Comparison of ENCODE assay signal across 8 cellular contexts in genomic region chr5:87120518-87121314, GRCh38.
DNase-seq lines count a peak whose midpoint lies in the region; ATAC-seq, FAIRE-seq and TF ChIP-seq lines count a peak whose summit lies in the region.

No MANE protein-coding gene starts in this region.

- H3K27me3 Mint-ChIP-seq in CD8-positive, alpha-beta T cell (ENCODE audit: low read depth): no peaks in the 10 kb centered on the region
- H3K27me3 Mint-ChIP-seq in central memory CD8-positive, alpha-beta T cell: no peaks in the 10 kb centered on the region

- CTCF ChIA-PET in CD8-positive, alpha-beta T cell (lab: Charles Lee): no interaction called here

- H3K4me1 ChIP-seq in CD8-positive, alpha-beta T cell (ENCODE audit: insufficient read depth, low read length): peaks cover 28% of the 10 kb centered on the region
- peaks cover 0 to 5% of the 10 kb centered on the region in 2 donors for H3K4me1 ChIP-seq in small intestine (ENCODE audit: control insufficient read depth in 2 of 2, insufficient read depth in 1 of 2, low read depth in 1 of 2, low read length in 1 of 2)

- no peaks in the 10 kb centered on the region for H3K36me3 ChIP-seq in CD8-positive, alpha-beta T cell (ENCODE audit: insufficient read depth, low read length)
- H3K36me3 ChIP-seq in small intestine (ENCODE audit: control insufficient read depth in 2 of 2, insufficient read depth in 2 of 2, low read length in 2 of 2): no peaks in the 10 kb centered on the region

- FAIRE-seq in small intestine (lab: Jason Lieb, UNC): peak; percentile 30

- H3K4me3 Mint-ChIP-seq in CD8-positive, alpha-beta T cell: peak overlapping the region; percentile 38
- peak overlapping the region; percentile 26 for H3K4me3 Mint-ChIP-seq in central memory CD8-positive, alpha-beta T cell

- peak overlapping the region; percentile 78 for H3K27ac Mint-ChIP-seq in CD8-positive, alpha-beta T cell
- H3K27ac Mint-ChIP-seq in central memory CD8-positive, alpha-beta T cell (ENCODE audit: low read depth): peak overlapping the region; percentile 88

- peak in 3 of 7 experiments; percentile 10 to 50 (median 34) for DNase-seq in CD8-positive, alpha-beta T cell
- DNase-seq in OCI-M1 (lab: John Stamatoyannopoulos, UW) (peak; percentile 28), small intestine (peak; percentile 20), KG1 (lab: John Stamatoyannopoulos, UW) (no peak), germinal center (ENCODE audit: low spot score) (no peak), occipital lobe (lab: John Stamatoyannopoulos, UW) (no peak)
- DNase-seq in central memory CD8-positive, alpha-beta T cell (ENCODE audit: low spot score in 2 of 2): peak in 1 of 2 donors; percentile 11

- peak; percentile 78 for ATAC-seq in CD8-positive, alpha-beta T cell
- peak; percentile 34 for ATAC-seq in GM21717 (IDR thresholded peaks at IDR 0.05; ENCODE audit: unreplicated experiment)
- ATAC-seq in central memory CD8-positive, alpha-beta T cell (replicated peaks; ENCODE audit: extremely low read depth, poor library complexity, severe bottlenecking): peak; percentile 80

- H3K4me3 ChIP-seq in CD8-positive, alpha-beta T cell (ENCODE audit: low read depth, low read length): no peak overlapping the region
- no peak overlapping the region for H3K4me3 ChIP-seq in small intestine (ENCODE audit: low read depth in 1 of 2, low read length in 2 of 2)

- H3K27me3 ChIP-seq in CD8-positive, alpha-beta T cell (ENCODE audit: insufficient read depth, low read length): no peaks in the 10 kb centered on the region
- no peaks in the 10 kb centered on the region for H3K27me3 ChIP-seq in small intestine (ENCODE audit: control insufficient read depth in 2 of 2, insufficient read depth in 2 of 2, low read length in 2 of 2)

- H3K9me3 Mint-ChIP-seq in CD8-positive, alpha-beta T cell: no peaks in the 10 kb centered on the region
- no peaks in the 10 kb centered on the region for H3K9me3 Mint-ChIP-seq in central memory CD8-positive, alpha-beta T cell

- no peaks in the 10 kb centered on the region for H3K36me3 Mint-ChIP-seq in CD8-positive, alpha-beta T cell
- H3K36me3 Mint-ChIP-seq in central memory CD8-positive, alpha-beta T cell (ENCODE audit: insufficient read depth): peaks cover 1% of the 10 kb centered on the region

- POLR2A ChIA-PET in CD8-positive, alpha-beta T cell (lab: Charles Lee): interaction anchor here (0.7 kb wide), 1 partner anchor 39 kb away, joined by 3 read pairs; no protein-coding TSS in a partner anchor

- H3K4me1 Mint-ChIP-seq in CD8-positive, alpha-beta T cell (ENCODE audit: low read depth): peaks cover 44% of the 10 kb centered on the region
- peaks cover 43% of the 10 kb centered on the region for H3K4me1 Mint-ChIP-seq in central memory CD8-positive, alpha-beta T cell

- peak overlapping the region; percentile 2 for H3K27ac ChIP-seq in CD8-positive, alpha-beta T cell (ENCODE audit: low read depth, low read length)
- peak overlapping the region; percentile 8 to 26 for H3K27ac ChIP-seq in small intestine (ENCODE audit: low read depth in 1 of 2, low read length in 1 of 2)

- 16 to 27% (median 23%) methylated on average over 2 of the region's 2 CpGs for WGBS in small intestine, 3 donors

- H3K9me3 ChIP-seq in CD8-positive, alpha-beta T cell (ENCODE audit: low read length): no peaks in the 10 kb centered on the region
- H3K9me3 ChIP-seq in small intestine (ENCODE audit: control insufficient read depth, low read depth): no peaks in the 10 kb centered on the region

- no peak for TF ChIP-seq CTCF in CD8-positive, alpha-beta T cell (IDR thresholded peaks at IDR 0.05)

- intact Hi-C loops in CD8-positive, alpha-beta T cell (cut with DNase I, micrococcal nuclease): loop anchor here in 1 of 2 experiments (1.0 to 5.0 kb wide), 3 partner anchors 39 to 292 kb away; partner anchors contain the start of genes CCNH and RASA1

Comparison
In these comparisons a context has a peak if more than half of its experiments do, and no peak if none do; other contexts are left out.
1. DNase-seq: peak in OCI-M1 (single experiment) and small intestine (single experiment); none in KG1 (single experiment), germinal center (single experiment) and occipital lobe (single experiment).
2. Peak in every context shown above with its lines, with median percentiles within 50 percentile points of each other: ATAC-seq.